Comparison of ENCODE assay signal across 19 cellular contexts in the genomic region with DNA sequence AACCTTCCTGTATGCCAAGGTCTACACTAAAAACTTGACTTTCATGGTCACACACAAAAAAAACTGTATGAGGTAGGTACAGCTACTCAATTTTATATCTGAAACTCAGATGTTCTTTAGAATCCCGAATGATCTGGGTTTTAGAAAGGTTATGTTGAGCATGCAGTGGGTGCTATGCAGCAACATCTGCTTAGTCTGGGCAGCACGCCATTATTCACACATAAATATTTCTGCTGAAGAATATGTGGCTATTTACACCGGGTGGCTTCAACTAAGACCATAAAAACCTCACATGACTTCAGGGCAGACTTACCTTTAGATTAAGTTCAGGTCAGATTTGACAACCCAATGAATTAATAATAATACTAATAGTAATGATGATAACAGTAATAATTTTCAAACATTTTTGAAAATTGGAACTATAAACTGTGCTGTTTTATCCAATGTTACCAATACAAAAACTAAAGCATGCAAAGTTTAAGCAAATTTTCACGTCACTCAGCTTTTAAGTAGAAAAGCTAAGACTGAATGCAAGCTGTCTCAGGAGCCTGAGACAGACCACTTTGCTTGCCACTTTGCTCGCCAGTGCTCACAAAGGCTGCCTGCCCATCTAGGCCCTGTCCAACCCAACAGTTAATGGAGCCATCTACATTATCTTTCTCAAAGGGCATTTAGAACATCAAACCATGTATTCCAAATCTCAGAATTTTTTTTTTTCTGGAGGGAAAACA.
DNase-seq lines count a peak whose midpoint lies in the region; ATAC-seq and TF ChIP-seq lines count a peak whose summit lies in the region.
"Had no signal": no experiment of that assay in that cellular context is flagged by ENCODE, and none has a peak within 500 bp of the region (broad histone marks: within the 10 kb centered on the region; RNA-seq: fewer than 3 reads in every experiment).

No MANE protein-coding gene starts in this region.

- peak; percentile 25 for DNase-seq in COR-L47 (lab: John Stamatoyannopoulos, UW)
- DNase-seq in DMS79 (lab: John Stamatoyannopoulos, UW) = peak; percentile 26
- peak; percentile 87 for DNase-seq in NCI-H1694 treated with DMSO at 0.1 percent for 48 hours (lab: John Stamatoyannopoulos, UW)
- peak; percentile 12 for DNase-seq in amniotic epithelial cell (ENCODE audit: low read depth)
- no peak for DNase-seq in BE2C
- DNase-seq in middle frontal gyrus (ENCODE audit: extremely low spot score, low spot score) = no peak
- DNase-seq in Ammon's horn (ENCODE audit: low spot score) = no peak
- DNase-seq: CD8-positive, alpha-beta memory T cell; DMS53; HCEC 1CT; IMR-90; NCI-H146; NCI-H345; NCI-H748 treated with DMSO at 0.1 percent for 48 hours; T-helper 17 cell had no signal

- H3K27me3 ChIP-seq in BE2C = no peaks in the 10 kb centered on the region
- H3K27me3 ChIP-seq: BLaER1 had no signal

- no peaks in the 10 kb centered on the region for H3K9me3 ChIP-seq in BE2C
- H3K9me3 ChIP-seq: BLaER1 had no signal

- no peak for ATAC-seq in GM18502 (IDR thresholded peaks at IDR 0.05; ENCODE audit: poor library complexity, unreplicated experiment)
- ATAC-seq: Panc1, Right ventricle myocardium inferior, T-helper 17 cell had no signal

- H3K4me3 ChIP-seq in BE2C (ENCODE audit: low read depth, low read length) = no peak overlapping the region
- H3K4me3 ChIP-seq: BLaER1 had no signal

- H3K4me1 ChIP-seq in BE2C = no peaks in the 10 kb centered on the region

- H3K36me3 ChIP-seq in BE2C = no peaks in the 10 kb centered on the region
- H3K36me3 ChIP-seq: BLaER1 had no signal

- TF ChIP-seq CTCF in BE2C (IDR thresholded peaks at IDR 0.05; ENCODE audit: low read depth, low read length) = no peak

Comparison
In these comparisons a context has a peak if more than half of its experiments do, and no peak if none do; other contexts are left out.
1. DNase-seq: peak in COR-L47 (single experiment), DMS79 (single experiment), NCI-H1694 treated with DMSO at 0.1 percent for 48 hours (single experiment) and amniotic epithelial cell (single experiment); none in BE2C (single experiment), middle frontal gyrus (single experiment) and Ammon's horn (single experiment).